8 cellular contexts compared by ENCODE assay signal in genomic region chr2:150486539-150487484, GRCh38. TPM values are rescaled to one million over a fixed set of nuclear protein-coding genes. Genes with fewer than 3 reads are reported as not detected.
DNase-seq lines count a peak whose midpoint lies in the region; ATAC-seq and TF ChIP-seq lines count a peak whose summit lies in the region.

No MANE protein-coding gene starts in this region.

- no peaks in the 10 kb centered on the region for H3K4me1 ChIP-seq in right cardiac atrium (ENCODE audit: control insufficient read depth, insufficient read depth, low read length)
- peaks cover 19 to 24% of the 10 kb centered on the region in 2 donors for H3K4me1 ChIP-seq in gastrocnemius medialis

- WGBS in right cardiac atrium: under 1% methylated on average over 45 of the region's 45 CpGs

- H3K27ac Mint-ChIP-seq in activated naive CD8-positive, alpha-beta T cell: no peak overlapping the region

- no peaks in the 10 kb centered on the region for H3K36me3 Mint-ChIP-seq in activated naive CD8-positive, alpha-beta T cell

- H3K4me3 Mint-ChIP-seq in activated naive CD8-positive, alpha-beta T cell: peak overlapping the region; percentile 44

- H3K27me3 Mint-ChIP-seq in activated naive CD8-positive, alpha-beta T cell: peaks cover 23% of the 10 kb centered on the region

- H3K4me3 ChIP-seq in HFF-Myc (replicated peaks; ENCODE audit: low read depth, low read length) (peak overlapping the region; percentile 97), right cardiac atrium (ENCODE audit: low read length) (peak overlapping the region; percentile 86), gastrocnemius medialis (peak overlapping the region; percentile 58 to 74 (median 68))

- ATAC-seq in right cardiac atrium (peak; percentile 30 to 50), gastrocnemius medialis (peak; percentile 27 to 34), HG03159 (IDR thresholded peaks at IDR 0.05; ENCODE audit: unreplicated experiment) (no peak), GM19455 (IDR thresholded peaks at IDR 0.05; ENCODE audit: unreplicated experiment) (no peak)

- no peaks in the 10 kb centered on the region for H3K36me3 ChIP-seq in gastrocnemius medialis

- TF ChIP-seq POLR2A in gastrocnemius medialis (IDR thresholded peaks at IDR 0.05): no peak

- no peaks in the 10 kb centered on the region for H3K27me3 ChIP-seq in right cardiac atrium (ENCODE audit: control insufficient read depth, insufficient read depth)
- H3K27me3 ChIP-seq in gastrocnemius medialis: no peaks in the 10 kb centered on the region

- peaks cover 12% of the 10 kb centered on the region for H3K4me1 Mint-ChIP-seq in activated naive CD8-positive, alpha-beta T cell (ENCODE audit: low read depth)

- in situ Hi-C loops in gastrocnemius medialis (cut with MboI; ENCODE audit: low sequenced_read_pairs in 4 of 4): loop anchor here in 2 of 4 donors (10.0 to 25.0 kb wide), 2 partner anchors 675 to 892 kb away; no protein-coding TSS in a partner anchor

- H3K27ac ChIP-seq in right cardiac atrium (ENCODE audit: low read length): peak overlapping the region; percentile 89
- peak overlapping the region; percentile 74 to 82 (median 80) for H3K27ac ChIP-seq in gastrocnemius medialis

- no peaks in the 10 kb centered on the region for H3K9me3 ChIP-seq in right cardiac atrium (ENCODE audit: control insufficient read depth, low read length)
- no peaks in the 10 kb centered on the region for H3K9me3 ChIP-seq in gastrocnemius medialis

- DNase-seq in Ammon's horn (ENCODE audit: low spot score) (peak; percentile 15), HFF-Myc (ENCODE audit: extremely low read depth, low read depth) (no peak), right cardiac atrium (peak; percentile 30 to 65 (median 58)), gastrocnemius medialis (peak; percentile 14 to 20)
- DNase-seq in activated CD4-positive, CD25-positive, alpha-beta regulatory T cell treated with anti-CD3 and anti-CD28 coated beads, Interleukin-2, amount 50 U/mL, for 72 hours: no peak

- TF ChIP-seq CTCF in HFF-Myc (IDR thresholded peaks at IDR 0.05; ENCODE audit: low read depth, low read length, missing control alignments) (no peak), gastrocnemius medialis (IDR thresholded peaks at IDR 0.05 in 4 of 5, conservative IDR thresholded peaks at IDR 0.05 in 1 of 5) (no peak)

- H3K9me3 Mint-ChIP-seq in activated naive CD8-positive, alpha-beta T cell (ENCODE audit: low read depth): no peaks in the 10 kb centered on the region

- intact Hi-C loops in right cardiac atrium (cut with DNase I) (loop anchor here in 3 of 4 donors (5.0 kb wide), 2 partner anchors 60 to 890 kb away; no protein-coding TSS in a partner anchor), gastrocnemius medialis (cut with DNase I; ENCODE audit: low total_unique reads) (loop anchor here (1.0 to 10.0 kb wide), 4 partner anchors 688 to 900 kb away; partner anchors contain the start of gene MMADHC)

RNA-seq across cellular contexts. Expression of gene RND3, which starts 0.7 kb away (rescaled TPM):
- total RNA-seq in right cardiac atrium (10 to 100 TPM in 3 of 4 donors, 1 to 10 TPM in 1; 9.1 to 32.7 (median 16.1) TPM), gastrocnemius medialis (10 to 100 TPM in 3 of 4 donors, 1 to 10 TPM in 1; 2.1 to 14.9 (median 12.3) TPM)
- polyA plus RNA-seq in right cardiac atrium: 16.4 TPM

Comparison
In these comparisons a context has a peak if more than half of its experiments do, and no peak if none do; other contexts are left out.
1. DNase-seq: peak in Ammon's horn (single experiment), right cardiac atrium (3 of 3) and gastrocnemius medialis (2 of 2); none in HFF-Myc (single experiment) and activated CD4-positive, CD25-positive, alpha-beta regulatory T cell treated with anti-CD3 and anti-CD28 coated beads, Interleukin-2, amount 50 U/mL, for 72 hours (single experiment).
2. ATAC-seq: peak in right cardiac atrium (2 of 2) and gastrocnemius medialis (2 of 2); none in HG03159 (single experiment) and GM19455 (single experiment).
3. Peak in every context shown above with its lines, with median percentiles within 50 percentile points of each other: H3K4me3 ChIP-seq.